ENCODE assay signal across 21 cellular contexts in the genomic region with DNA sequence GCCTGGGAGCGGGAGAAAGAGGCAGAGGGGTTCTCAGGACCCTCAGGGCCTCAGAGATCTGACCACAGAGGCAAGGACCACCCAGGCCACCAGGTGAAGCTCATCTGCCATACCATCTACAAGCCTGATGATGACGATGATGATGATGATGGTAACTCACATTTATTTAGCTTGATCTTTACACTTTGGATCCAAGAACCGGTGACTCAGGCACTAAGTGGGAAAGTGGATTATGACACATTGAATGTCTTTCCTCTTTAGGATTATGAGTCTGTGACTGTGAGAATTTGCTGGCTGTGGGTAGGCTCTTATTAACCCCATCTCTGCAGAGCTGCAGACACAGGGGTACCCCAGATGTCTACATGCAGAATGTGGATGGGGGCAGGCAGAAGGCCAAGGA.
"Had no signal": no experiment of that assay in that cellular context is flagged by ENCODE, and none has a peak within 500 bp of the region (broad histone marks: within the 10 kb centered on the region; RNA-seq: fewer than 3 reads in every experiment).

No MANE protein-coding gene starts in this region.

- H3K4me1 ChIP-seq: foreskin keratinocyte, left lung had no signal

- DNase-seq: activated B cell treated with CpG ODN at 0.5 μM for 24 hours; activated CD4-positive, alpha-beta T cell treated with anti-CD3 and anti-CD28 coated beads for 36 hours; activated CD4-positive, alpha-beta T cell treated with anti-CD3 and anti-CD28 coated beads, Interleukin-2, amount 50 U/mL, for 48 hours; activated CD8-positive, alpha-beta memory T cell treated with anti-CD3 and anti-CD28 coated beads, Interleukin-2, amount 50 U/mL, for 48 hours; activated naive CD4-positive, alpha-beta T cell treated with Interleukin-2 at 50 U/mL for 16 hours; activated naive CD8-positive, alpha-beta T cell treated with anti-CD3 and anti-CD28 coated beads for 36 hours; activated T-cell treated with anti-CD3 and anti-CD28 coated beads, Interleukin-2, amount 50 U/mL, for 4 hours; amygdala; effector CD4-positive, alpha-beta T cell; erythroblast; kidney; left lung; naive thymus-derived CD4-positive, alpha-beta T cell; retina; stimulated activated CD4-positive, alpha-beta T cell treated with anti-CD3 and anti-CD28 coated beads, Interleukin-12 subunit alpha, Interleukin-12 subunit beta, amount 100 ng/mL, for 4 hours; T1000; transverse colon had no signal

- H3K4me1 Mint-ChIP-seq: activated B cell treated with CpG ODN at 0.5 μM for 24 hours; activated CD4-positive, alpha-beta T cell treated with anti-CD3 and anti-CD28 coated beads for 36 hours; activated naive CD8-positive, alpha-beta T cell treated with anti-CD3 and anti-CD28 coated beads for 36 hours had no signal

- H3K27me3 ChIP-seq: left lung, transverse colon had no signal

- H3K27ac ChIP-seq: foreskin keratinocyte, left lung, transverse colon had no signal

- H3K36me3 ChIP-seq: left lung, transverse colon had no signal

- H3K4me3 Mint-ChIP-seq: activated B cell treated with CpG ODN at 0.5 μM for 24 hours; activated CD4-positive, alpha-beta T cell treated with anti-CD3 and anti-CD28 coated beads for 36 hours; activated naive CD8-positive, alpha-beta T cell treated with anti-CD3 and anti-CD28 coated beads for 36 hours; activated T-cell treated with anti-CD3 and anti-CD28 coated beads, Interleukin-2, amount 50 U/mL, for 4 hours; naive thymus-derived CD4-positive, alpha-beta T cell; neural crest cell; stimulated activated naive CD8-positive, alpha-beta T cell treated with anti-CD3 and anti-CD28 coated beads, Interleukin-15, Interleukin-2, amounts not matched to agents 100 ng/mL and 50 ng/mL, for 24 hours had no signal

- H3K27me3 Mint-ChIP-seq: activated naive CD8-positive, alpha-beta T cell treated with anti-CD3 and anti-CD28 coated beads for 36 hours; stimulated activated naive CD8-positive, alpha-beta T cell treated with anti-CD3 and anti-CD28 coated beads, Interleukin-15, Interleukin-2, amounts not matched to agents 100 ng/mL and 50 ng/mL, for 24 hours had no signal

- H3K4me3 ChIP-seq: left lung, lung, transverse colon had no signal

- H3K27ac Mint-ChIP-seq: activated B cell treated with CpG ODN at 0.5 μM for 24 hours; activated CD4-positive, alpha-beta T cell treated with anti-CD3 and anti-CD28 coated beads for 36 hours; activated naive CD8-positive, alpha-beta T cell treated with anti-CD3 and anti-CD28 coated beads for 36 hours; stimulated activated naive CD8-positive, alpha-beta T cell treated with anti-CD3 and anti-CD28 coated beads, Interleukin-15, Interleukin-2, amounts not matched to agents 100 ng/mL and 50 ng/mL, for 24 hours had no signal

- H3K9me3 Mint-ChIP-seq: activated B cell treated with CpG ODN at 0.5 μM for 24 hours; activated naive CD8-positive, alpha-beta T cell treated with anti-CD3 and anti-CD28 coated beads for 36 hours; activated T-cell treated with anti-CD3 and anti-CD28 coated beads, Interleukin-2, amount 50 U/mL, for 4 hours; naive thymus-derived CD4-positive, alpha-beta T cell; neural crest cell; stimulated activated naive CD8-positive, alpha-beta T cell treated with anti-CD3 and anti-CD28 coated beads, Interleukin-15, Interleukin-2, amounts not matched to agents 100 ng/mL and 50 ng/mL, for 24 hours had no signal

- H3K36me3 Mint-ChIP-seq: activated naive CD8-positive, alpha-beta T cell treated with anti-CD3 and anti-CD28 coated beads for 36 hours; naive thymus-derived CD4-positive, alpha-beta T cell had no signal

- H3K9me3 ChIP-seq: left lung, transverse colon had no signal
